In genomic region chr10:104391969-104392296, GRCh38 we compare ENCODE assay signal across 1 cellular context.
TF ChIP-seq lines count a peak whose summit lies in the region.

No MANE protein-coding gene starts in this region.

TF ChIP-seq in SK-N-SH treated with all-trans-retinoic acid at 6 μM for 48 hours, 23 proteins besides CTCF, POLR2A, EP300 and RAD21 (continued from another document):
- TF ChIP-seq CSRNP3 (CRISPR knock-in tag; IDR thresholded peaks at IDR 0.05) (no peak), ZC3H10 (CRISPR knock-in tag; IDR thresholded peaks at IDR 0.05) (no peak), ZNF70 (CRISPR knock-in tag; IDR thresholded peaks at IDR 0.05) (no peak), TSHZ2 (CRISPR knock-in tag; IDR thresholded peaks at IDR 0.05) (no peak), SNAI2 (CRISPR knock-in tag; IDR thresholded peaks at IDR 0.05) (no peak)
TF ChIP-seq in SK-N-SH treated with all-trans-retinoic acid at 6 μM for 48 hours: peak in this region for 0.
